Comparison of ENCODE assay signal across 22 cellular contexts in genomic region chr12:46903058-46903457, GRCh38.
"Had no signal": no experiment of that assay in that cellular context is flagged by ENCODE, and none has a peak within 500 bp of the region (broad histone marks: within the 10 kb centered on the region; RNA-seq: fewer than 3 reads in every experiment).

No MANE protein-coding gene starts in this region.

- DNase-seq: dermis blood vessel endothelial cell; dorsolateral prefrontal cortex; effector CD4-positive, alpha-beta T cell; effector memory CD4-positive, alpha-beta T cell; foreskin keratinocyte; heart left ventricle; hypothalamus; immature natural killer cell; islet precursor cell; kidney; left cardiac atrium; left lung; left ventricle myocardium superior; lower lobe of right lung; mesenchymal stem cell had no signal

- H3K27me3 ChIP-seq: esophagus muscularis mucosa, foreskin keratinocyte, gastroesophageal sphincter, heart left ventricle, hepatocyte, left lung had no signal

- FAIRE-seq: colon, endothelial cell of umbilical vein, frontal cortex, kidney had no signal

- H3K9me3 ChIP-seq: esophagus muscularis mucosa, gastroesophageal sphincter, heart left ventricle, left lung, lower lobe of right lung had no signal

- H2AFZ ChIP-seq: hepatocyte had no signal

- H3K4me1 ChIP-seq: esophagus muscularis mucosa, gastroesophageal sphincter, heart left ventricle, left lung, lower lobe of right lung had no signal

- H3K36me3 ChIP-seq: esophagus muscularis mucosa, gastroesophageal sphincter, heart left ventricle, left lung, lower lobe of right lung had no signal

- H3K4me2 ChIP-seq: hepatocyte had no signal

- H3K27ac ChIP-seq: coronary artery, dorsolateral prefrontal cortex, esophagus muscularis mucosa, foreskin keratinocyte, gastroesophageal sphincter, heart left ventricle, hepatocyte, left lung, lower lobe of right lung had no signal

- ATAC-seq: foreskin keratinocyte, gastroesophageal sphincter, heart left ventricle, left cardiac atrium, left lung, left ventricle myocardium superior, lower lobe of right lung had no signal

- H3K79me2 ChIP-seq: hepatocyte had no signal

- H3K4me3 ChIP-seq: coronary artery, dorsolateral prefrontal cortex, esophagus muscularis mucosa, gastroesophageal sphincter, heart left ventricle, hepatocyte, left lung, lower lobe of right lung had no signal
